In the genomic region with DNA sequence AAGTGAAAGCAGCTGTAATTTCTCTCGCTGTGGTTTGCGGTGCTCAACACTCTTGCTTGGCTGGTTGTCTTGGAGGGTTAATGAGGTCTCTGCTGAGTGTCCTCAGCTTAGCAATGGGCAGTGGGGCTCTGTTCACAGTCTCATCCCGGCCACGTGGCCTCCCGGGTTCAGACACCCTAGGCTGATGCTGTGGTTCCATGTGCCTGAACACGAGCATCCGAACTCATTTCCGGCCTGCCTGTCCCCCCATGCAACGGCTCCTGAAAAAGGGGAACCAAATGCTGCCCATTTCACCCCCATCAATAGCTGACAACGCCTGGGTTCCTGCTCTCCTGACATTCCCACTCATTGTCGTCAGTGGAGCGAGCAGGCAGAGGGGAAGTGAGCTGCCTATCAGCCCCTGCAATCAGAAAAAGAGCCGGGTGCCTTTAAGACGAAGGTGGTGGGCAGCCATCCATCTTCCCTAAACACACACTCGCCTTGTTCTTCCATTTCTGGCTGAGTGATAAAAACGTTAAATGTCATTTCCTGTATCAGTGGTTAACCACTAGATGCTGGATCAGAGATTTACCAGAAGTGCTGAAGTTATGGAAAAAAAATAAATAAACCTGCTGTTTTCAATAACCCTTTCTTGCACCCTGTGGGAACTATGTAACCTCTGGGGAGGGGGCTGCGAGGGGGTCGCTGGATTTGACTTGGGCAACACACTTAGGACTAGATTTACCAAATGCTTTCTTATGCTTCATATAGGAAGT, we compare ENCODE assay signal across 8 cellular contexts.
DNase-seq lines count a peak whose midpoint lies in the region; ATAC-seq, FAIRE-seq and TF ChIP-seq lines count a peak whose summit lies in the region.

No MANE protein-coding gene starts in this region.

- no peak overlapping the region for H3K4ac ChIP-seq in trophoblast cell (ENCODE audit: low read depth, low read length)

- H3K4me1 ChIP-seq in DOHH2 (ENCODE audit: control insufficient read depth, low read length) (peaks cover 51% of the 10 kb centered on the region), trophoblast cell (ENCODE audit: control insufficient read depth in 1 of 2, insufficient read depth in 2 of 2, low read length in 2 of 2) (peaks cover 16 to 33% of the 10 kb centered on the region in 2 experiments), vagina (peaks cover 18% of the 10 kb centered on the region)

- no peak overlapping the region for H4K91ac ChIP-seq in trophoblast cell (ENCODE audit: low read depth, low read length)

- H2BK12ac ChIP-seq in trophoblast cell (ENCODE audit: low read length) = peak overlapping the region; percentile 41

- intact Hi-C loops in vagina (cut with DNase I) = no loop called here

- H3K9me2 ChIP-seq in DOHH2 (replicated peaks; ENCODE audit: control insufficient read depth, low read length) = no peaks in the 10 kb centered on the region

- H3K18ac ChIP-seq in trophoblast cell (ENCODE audit: low read length) = peak overlapping the region; percentile 6

- H3K23ac ChIP-seq in trophoblast cell (ENCODE audit: low read length) = no peak overlapping the region

- H3K79me1 ChIP-seq in trophoblast cell (ENCODE audit: low read length) = peaks cover 15% of the 10 kb centered on the region

- no peak overlapping the region for H4K8ac ChIP-seq in trophoblast cell (ENCODE audit: low read depth, low read length)

- DNase-seq in MG63 (peak; percentile 30), activated T-cell treated with anti-CD3 and anti-CD28 coated beads for 1 hour (ENCODE audit: low read depth) (peak; percentile 19), frontal cortex (ENCODE audit: low spot score in 2 of 2) (peak; percentile 18 to 46), trophoblast cell (peak; percentile 38 to 47), vagina (ENCODE audit: extremely low spot score in 2 of 2) (no peak), NCI-H128 (lab: John Stamatoyannopoulos, UW; ENCODE audit: unreplicated experiment) (no peak)

- H3F3A ChIP-seq in DOHH2 (ENCODE audit: control insufficient read depth, insufficient read depth) = peaks cover 8% of the 10 kb centered on the region

- H3K36me3 ChIP-seq in DOHH2 (ENCODE audit: control insufficient read depth, low read length) (no peaks in the 10 kb centered on the region), MG63 (no peaks in the 10 kb centered on the region), trophoblast cell (ENCODE audit: control insufficient read depth in 1 of 2, insufficient read depth in 2 of 2, low read length in 2 of 2) (no peaks in the 10 kb centered on the region), vagina (no peaks in the 10 kb centered on the region)

- peak overlapping the region; percentile 63 for H3K27ac ChIP-seq in DOHH2 (ENCODE audit: low read depth, low read length)
- no peak overlapping the region for H3K27ac ChIP-seq in trophoblast cell (ENCODE audit: low read depth, low read length)
- no peak overlapping the region for H3K27ac ChIP-seq in vagina

- peak overlapping the region; percentile 86 for H2AK5ac ChIP-seq in trophoblast cell (ENCODE audit: low read length)

- peak overlapping the region; percentile 76 for H3K4me2 ChIP-seq in DOHH2 (ENCODE audit: low read length)
- H3K4me2 ChIP-seq in trophoblast cell (ENCODE audit: low read length) = no peak overlapping the region

- H3K79me2 ChIP-seq in DOHH2 (ENCODE audit: control insufficient read depth, low read length) (no peaks in the 10 kb centered on the region), trophoblast cell (ENCODE audit: control insufficient read depth, insufficient read depth, low read length, poor library complexity) (no peaks in the 10 kb centered on the region)

- H3K4me3 ChIP-seq in DOHH2 (ENCODE audit: low read length) (peak overlapping the region; percentile 58), MG63 (no peak overlapping the region), trophoblast cell (ENCODE audit: low read depth, low read length) (no peak overlapping the region), vagina (peak overlapping the region in 1 of 2 donors; percentile 28)

- H4K12ac ChIP-seq in trophoblast cell (ENCODE audit: low read depth, low read length) = no peak overlapping the region

- WGBS in trophoblast cell (ENCODE audit: extremely low coverage, insufficient coverage, insufficient read length) = no CpG with 5 or more reads among the region's 18 CpGs

- no peak overlapping the region for H2AFZ ChIP-seq in trophoblast cell (ENCODE audit: insufficient read depth, low read length, poor library complexity)

- H3K14ac ChIP-seq in trophoblast cell (ENCODE audit: low read length) = peak overlapping the region; percentile 35

- TF ChIP-seq CTCF in DOHH2 (IDR thresholded peaks at IDR 0.05; ENCODE audit: low read depth, low read length, poor library complexity, severe bottlenecking) (no peak), vagina (IDR thresholded peaks at IDR 0.05) (no peak)

- no peak for FAIRE-seq in frontal cortex (lab: Jason Lieb, UNC)

- H3K27me3 ChIP-seq in DOHH2 (ENCODE audit: control insufficient read depth, low read length) = no peaks in the 10 kb centered on the region
- H3K27me3 ChIP-seq in MG63 = no peaks in the 10 kb centered on the region
- H3K27me3 ChIP-seq in trophoblast cell (ENCODE audit: insufficient read depth, low read length) = no peaks in the 10 kb centered on the region
- H3K27me3 ChIP-seq in vagina = no peaks in the 10 kb centered on the region

- no peak overlapping the region for H2BK5ac ChIP-seq in trophoblast cell (ENCODE audit: low read depth, low read length, poor library complexity)

- no peak overlapping the region for H3K9ac ChIP-seq in trophoblast cell (ENCODE audit: low read length)

- peak overlapping the region; percentile 1 for H2BK120ac ChIP-seq in trophoblast cell (ENCODE audit: insufficient read depth, low read length, poor library complexity)

- peak; percentile 58 for ATAC-seq in GM21619 (IDR thresholded peaks at IDR 0.05; ENCODE audit: unreplicated experiment)

- H4K20me1 ChIP-seq in DOHH2 (ENCODE audit: control insufficient read depth, insufficient read depth, low read depth, low read length) = no peaks in the 10 kb centered on the region

- no peaks in the 10 kb centered on the region for H3K9me3 ChIP-seq in DOHH2 (ENCODE audit: control insufficient read depth, insufficient read depth, low read length)
- no peaks in the 10 kb centered on the region for H3K9me3 ChIP-seq in MG63
- no peaks in the 10 kb centered on the region for H3K9me3 ChIP-seq in trophoblast cell (ENCODE audit: insufficient read depth, low read depth, low read length)
- H3K9me3 ChIP-seq in vagina = no peaks in the 10 kb centered on the region

- TF ChIP-seq POLR2A in vagina (IDR thresholded peaks at IDR 0.05) = no peak

Comparison
In these comparisons a context has a peak if more than half of its experiments do, and no peak if none do; other contexts are left out.
1. DNase-seq: peak in MG63 (single experiment), activated T-cell treated with anti-CD3 and anti-CD28 coated beads for 1 hour (single experiment), frontal cortex (2 of 2) and trophoblast cell (2 of 2); none in vagina (0 of 2) and NCI-H128 (single experiment).